In genomic region chr4:14912426-14912825, GRCh38 we compare ENCODE assay signal across 32 cellular contexts.
"Had no signal": no experiment of that assay in that cellular context is flagged by ENCODE, and none has a peak within 500 bp of the region (broad histone marks: within the 10 kb centered on the region; RNA-seq: fewer than 3 reads in every experiment).

No MANE protein-coding gene starts in this region.

- ATAC-seq: activated naive CD4-positive, alpha-beta T cell treated with anti-CD3 and anti-CD28 coated beads, Interleukin-2, amount 50 U/mL, for 72 hours; activated naive CD8-positive, alpha-beta T cell treated with anti-CD3 and anti-CD28 coated beads, Interleukin-2, amount 50 U/mL, for 24 hours; activated T-cell treated with anti-CD3 and anti-CD28 coated beads, Interleukin-2, amount 50 U/mL, for 4 hours; activated T-cell treated with anti-CD3 and anti-CD28 coated beads, Interleukin-2, amount 50 U/mL, for 72 hours; activated T-helper 17 cell treated with anti-CD3 and anti-CD28 coated beads, Interleukin-2, amount 50 U/mL, for 72 hours; body of pancreas had no signal

- H3K9me3 ChIP-seq: adrenal gland, ascending aorta, body of pancreas, breast epithelium had no signal

- H3K36me3 ChIP-seq: adrenal gland, ascending aorta, brain microvascular endothelial cell, breast epithelium, cardiac muscle cell had no signal

- H3K4me3 ChIP-seq: adrenal gland, ascending aorta, body of pancreas, breast epithelium, cardiac muscle cell had no signal

- H3K27me3 ChIP-seq: ascending aorta, body of pancreas, brain microvascular endothelial cell, breast epithelium, cardiac muscle cell had no signal

- H3K4me1 ChIP-seq: adrenal gland, ascending aorta, body of pancreas, breast epithelium had no signal

- DNase-seq: activated effector memory CD4-positive, alpha-beta T cell treated with anti-CD3 and anti-CD28 coated beads, Interleukin-2, amount 50 U/mL, for 16 hours; activated effector memory CD4-positive, alpha-beta T cell treated with Interleukin-2 at 50 U/mL for 16 hours; activated gamma-delta T cell; activated gamma-delta T cell treated with Interleukin-2 at 50 U/mL for 16 hours; activated naive CD4-positive, alpha-beta T cell; activated naive CD4-positive, alpha-beta T cell treated with anti-CD3 and anti-CD28 coated beads for 36 hours; activated naive CD4-positive, alpha-beta T cell treated with anti-CD3 and anti-CD28 coated beads, Interleukin-2, amount 10 ng/mL, durations not matched to agents 7 days and 5 days; activated naive CD4-positive, alpha-beta T cell treated with anti-CD3 and anti-CD28 coated beads, Interleukin-2, amount 50 U/mL, for 16 hours; activated naive CD4-positive, alpha-beta T cell treated with Interleukin-2 at 50 U/mL for 16 hours; activated naive CD8-positive, alpha-beta T cell treated with anti-CD3 and anti-CD28 coated beads for 36 hours; activated naive CD8-positive, alpha-beta T cell treated with anti-CD3 and anti-CD28 coated beads, Interleukin-2, amount 10 ng/mL, durations not matched to agents 7 days and 5 days; activated naive CD8-positive, alpha-beta T cell treated with anti-CD3 and anti-CD28 coated beads, Interleukin-2, amount 50 U/mL, for 24 hours; activated T-cell treated with anti-CD3 and anti-CD28 coated beads, Interleukin-2, amount 50 U/mL, for 1 hour; activated T-cell treated with anti-CD3 and anti-CD28 coated beads, Interleukin-2, amount 50 U/mL, for 24 hours; activated T-cell treated with anti-CD3 and anti-CD28 coated beads, Interleukin-2, amount 50 U/mL, for 4 hours; activated T-cell treated with anti-CD3 and anti-CD28 coated beads, Interleukin-2, amount 50 U/mL, for 48 hours; activated T-cell treated with anti-CD3 and anti-CD28 coated beads, Interleukin-2, amount 50 U/mL, for 72 hours; adrenal gland; amniotic stem cell; amygdala; anterior cingulate cortex; aorta; body of pancreas; brain microvascular endothelial cell; caudate nucleus; central memory CD4-positive, alpha-beta T cell; cerebellar nuclear complex had no signal

- H3K27ac ChIP-seq: adrenal gland, ascending aorta, body of pancreas, brain microvascular endothelial cell, breast epithelium, cardiac muscle cell had no signal
